ENCODE assay signal across 22 cellular contexts in genomic region chr2:185375731-185376130, GRCh38.
"Had no signal": no experiment of that assay in that cellular context is flagged by ENCODE, and none has a peak within 500 bp of the region (broad histone marks: within the 10 kb centered on the region; RNA-seq: fewer than 3 reads in every experiment).

No MANE protein-coding gene starts in this region.

- H3K27ac ChIP-seq: coronary artery, dorsolateral prefrontal cortex, esophagus muscularis mucosa, foreskin keratinocyte, gastrocnemius medialis, heart right ventricle, left lung, lower lobe of right lung had no signal

- DNase-seq: dermis blood vessel endothelial cell; dorsolateral prefrontal cortex; effector CD4-positive, alpha-beta T cell; effector memory CD4-positive, alpha-beta T cell; foreskin keratinocyte; gastrocnemius medialis; glutamatergic neuron; head of caudate nucleus; heart right ventricle; hippocampal formation; kidney glomerular epithelial cell; left lung; left ventricle myocardium superior; lower lobe of right lung; mesenchymal stem cell; mucosa of descending colon; naive B cell had no signal

- H3K27me3 ChIP-seq: dorsolateral prefrontal cortex, esophagus muscularis mucosa, foreskin keratinocyte, gastrocnemius medialis, heart right ventricle, left lung had no signal

- H3K36me3 ChIP-seq: esophagus muscularis mucosa, gastrocnemius medialis, heart right ventricle, left lung, lower lobe of right lung had no signal

- H3K9me3 ChIP-seq: esophagus muscularis mucosa, gastrocnemius medialis, lower lobe of right lung, mucosa of descending colon had no signal

- H3K4me3 ChIP-seq: coronary artery, dorsolateral prefrontal cortex, esophagus muscularis mucosa, gastrocnemius medialis, heart right ventricle, left lung, lower lobe of right lung, mucosa of descending colon had no signal

- ATAC-seq: foreskin keratinocyte, gastrocnemius medialis, heart right ventricle, left lung, left ventricle myocardium superior, lower lobe of right lung, mucosa of descending colon had no signal

- H3K4me1 ChIP-seq: esophagus muscularis mucosa, foreskin keratinocyte, gastrocnemius medialis, heart right ventricle, left lung, lower lobe of right lung had no signal

- FAIRE-seq: endothelial cell of umbilical vein, islet of Langerhans, keratinocyte had no signal
